ENCODE assay signal across 16 cellular contexts in the genomic region with DNA sequence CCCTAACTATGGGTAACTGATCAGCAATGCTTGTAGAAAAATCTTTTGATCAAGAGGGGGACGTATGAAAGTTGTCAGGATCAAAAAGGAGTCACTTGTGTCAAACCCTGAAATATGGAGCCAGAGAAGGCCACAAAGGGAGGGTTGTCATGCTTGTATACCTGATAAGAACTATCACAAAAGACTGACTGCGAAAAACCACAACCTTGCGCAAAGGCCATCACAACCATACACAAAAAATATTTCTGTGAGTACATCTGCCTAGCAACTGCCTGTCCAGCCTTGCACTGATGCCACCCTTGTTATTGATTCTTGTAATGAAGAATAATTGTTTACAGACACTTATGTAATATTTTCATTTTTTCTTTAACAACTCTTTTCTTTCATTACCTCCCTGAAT. TPM values are rescaled to one million over a fixed set of nuclear protein-coding genes. Genes with fewer than 3 reads are reported as not detected.
DNase-seq lines count a peak whose midpoint lies in the region; ATAC-seq, FAIRE-seq and TF ChIP-seq lines count a peak whose summit lies in the region.
"Had no signal": no experiment of that assay in that cellular context is flagged by ENCODE, and none has a peak within 500 bp of the region (broad histone marks: within the 10 kb centered on the region; RNA-seq: fewer than 3 reads in every experiment).

No MANE protein-coding gene starts in this region.

- H3K4me1 Mint-ChIP-seq in GM23338, result no peaks in the 10 kb centered on the region
- H3K4me1 Mint-ChIP-seq: CD4-positive, CD25-positive, alpha-beta regulatory T cell; IgD-negative memory B cell had no signal

- no peaks in the 10 kb centered on the region for H4K20me1 ChIP-seq in GM23338 (replicated peaks; ENCODE audit: insufficient read depth)
- H4K20me1 ChIP-seq in K562 (replicated peaks; ENCODE audit: control insufficient read depth, insufficient read depth, low read length), result no peaks in the 10 kb centered on the region
- no peaks in the 10 kb centered on the region for H4K20me1 ChIP-seq in keratinocyte (ENCODE audit: control insufficient read depth, extremely low read depth, insufficient read depth, low read length)
- H4K20me1 ChIP-seq: BLaER1 had no signal

- no peaks in the 10 kb centered on the region for H3K9me3 ChIP-seq in K562 (replicated peaks; ENCODE audit: control insufficient read depth, insufficient read depth, low read depth, low read length)
- H3K9me3 ChIP-seq in keratinocyte (ENCODE audit: control insufficient read depth, low read depth, low read length), result no peaks in the 10 kb centered on the region
- H3K9me3 ChIP-seq: BLaER1, HAP-1 had no signal

- TF ChIP-seq POLR2A in K562 (conservative IDR thresholded peaks at IDR 0.05), result no peak

- H2AFZ ChIP-seq in GM23338 (0 out of 2 replicates have a peak overlapping the region, but pooled peaks have one; percentile 18), K562 (ENCODE audit: low read depth, low read length) (no peak overlapping the region), keratinocyte (ENCODE audit: control insufficient read depth, low read length) (no peak overlapping the region)
- H2AFZ ChIP-seq: GM23248 had no signal

- no peak for ATAC-seq in GM23338
- ATAC-seq in K562, result peak; percentile 75

- no peak for TF ChIP-seq RAD21 in K562 (CRISPR knock-in tag; conservative IDR thresholded peaks at IDR 0.05 in 1 of 2, IDR thresholded peaks at IDR 0.05 in 1 of 2)

- H3K4me2 ChIP-seq in GM23338, result no peak overlapping the region
- no peak overlapping the region for H3K4me2 ChIP-seq in K562 (ENCODE audit: insufficient read depth, low read length)
- H3K4me2 ChIP-seq in keratinocyte (ENCODE audit: control insufficient read depth, extremely low read depth, insufficient read depth, low read depth, low read length), result no peak overlapping the region
- H3K4me2 ChIP-seq: BLaER1 had no signal

- TF ChIP-seq EP300 in K562 (IDR thresholded peaks at IDR 0.05; ENCODE audit: low read length), result peak; percentile 31; the same call in 1 of the 2 replicates

- H3K27ac ChIP-seq in GM23338 (ENCODE audit: low read depth) (no peak overlapping the region), K562 (ENCODE audit: extremely low read depth, low read depth, low read length) (no peak overlapping the region), keratinocyte (ENCODE audit: control insufficient read depth, insufficient read depth, low read length) (no peak overlapping the region)
- H3K27ac ChIP-seq: BLaER1, GM23248 had no signal

- H3K36me3 Mint-ChIP-seq in GM23338 (ENCODE audit: low read depth), result no peaks in the 10 kb centered on the region
- H3K36me3 Mint-ChIP-seq: CD4-positive, CD25-positive, alpha-beta regulatory T cell; IgD-negative memory B cell had no signal

- CTCF ChIA-PET in K562 (lab: Yijun Ruan, JAX; ENCODE audit: low intra/inter-chr PET ratio), result no interaction called here

- H3K9me2 ChIP-seq in GM23338 (ENCODE audit: insufficient read depth), result no peaks in the 10 kb centered on the region

- POLR2A ChIA-PET in K562 (lab: Yijun Ruan, JAX), result interaction anchor here (0.7 kb wide), 1 partner anchor 854 kb away, joined by 4 read pairs; no protein-coding TSS in a partner anchor

- DNase-seq in GM23338 (ENCODE audit: low spot score) (no peak), MV-4-11 (lab: John Stamatoyannopoulos, UW) (peak; percentile 2), K562 (ENCODE audit: extremely low read depth in 1 of 4, low spot score in 3 of 4) (peak in 2 of 4 experiments; percentile 9 to 67), keratinocyte (ENCODE audit: low read depth, low spot score) (no peak), GM10266 (ENCODE audit: extremely low spot score) (no peak), pons (ENCODE audit: low spot score) (no peak), retina (no peak)
- DNase-seq: 8988T; AML-193; CD4-positive, CD25-positive, alpha-beta regulatory T cell; DMS53; GM23248 had no signal

- H3K9me3 Mint-ChIP-seq in GM23338, result peaks cover 3% of the 10 kb centered on the region; the same call in 1 of the 3 replicates
- H3K9me3 Mint-ChIP-seq: IgD-negative memory B cell had no signal

- H3K9ac ChIP-seq in K562 (ENCODE audit: insufficient read depth in 1 of 2, low read depth in 2 of 2, low read length in 2 of 2), result no peak overlapping the region
- H3K9ac ChIP-seq in keratinocyte (ENCODE audit: control insufficient read depth, extremely low read depth, insufficient read depth, low read length), result no peak overlapping the region
- H3K9ac ChIP-seq: BLaER1, GM23248 had no signal

- no peak overlapping the region for H3K4me3 ChIP-seq in GM23338
- H3K4me3 ChIP-seq in K562, result no peak overlapping the region
- no peak overlapping the region for H3K4me3 ChIP-seq in keratinocyte (ENCODE audit: control insufficient read depth in 2 of 3, extremely low read depth in 1 of 3, insufficient read depth in 2 of 3, low read depth in 1 of 3, low read length in 3 of 3)
- H3K4me3 ChIP-seq: BLaER1, GM23248, HAP-1 had no signal

- H3K9me1 ChIP-seq in K562 (ENCODE audit: control insufficient read depth, insufficient read depth, low read length) (no peaks in the 10 kb centered on the region), keratinocyte (ENCODE audit: control insufficient read depth, extremely low read depth, insufficient read depth, low read length) (no peaks in the 10 kb centered on the region)

- H3K36me3 ChIP-seq in GM23338 (ENCODE audit: insufficient read depth), result no peaks in the 10 kb centered on the region
- H3K36me3 ChIP-seq in K562 (ENCODE audit: control insufficient read depth, insufficient read depth, low read length), result no peaks in the 10 kb centered on the region
- no peaks in the 10 kb centered on the region for H3K36me3 ChIP-seq in keratinocyte (ENCODE audit: control insufficient read depth in 2 of 2, extremely low read depth in 1 of 2, insufficient read depth in 2 of 2, low read length in 2 of 2)
- H3K36me3 ChIP-seq: BLaER1, HAP-1 had no signal

- BruUV-seq in K562 (replicated peaks; lab: Mats Ljungman, UMichigan), result no TSS peak

- H3K79me2 ChIP-seq in GM23338 (replicated peaks; ENCODE audit: insufficient read depth) (no peaks in the 10 kb centered on the region), K562 (ENCODE audit: control insufficient read depth, insufficient read depth, low read length) (no peaks in the 10 kb centered on the region), keratinocyte (ENCODE audit: control insufficient read depth, insufficient read depth, low read length) (no peaks in the 10 kb centered on the region)

- TF ChIP-seq CTCF in GM23338 (conservative IDR thresholded peaks at IDR 0.05; ENCODE audit: low read depth in 2 of 2) (no peak), K562 (IDR thresholded peaks at IDR 0.05 in 2 of 3, conservative IDR thresholded peaks at IDR 0.05 in 1 of 3; ENCODE audit: insufficient read depth in 2 of 3, low read depth in 1 of 3, low read length in 3 of 3) (no peak), keratinocyte (optimal IDR thresholded peaks at IDR 0.05 in 1 of 3, IDR thresholded peaks at IDR 0.05 in 1 of 3, conservative IDR thresholded peaks at IDR 0.05 in 1 of 3; ENCODE audit: extremely low read depth in 1 of 3, insufficient read depth in 2 of 3, low read length in 3 of 3) (no peak), GM10266 (IDR thresholded peaks at IDR 0.05; ENCODE audit: control insufficient read depth, insufficient read depth, low read depth, missing control alignments) (no peak)

- H3K4me1 ChIP-seq in GM23338 (ENCODE audit: insufficient read depth), result no peaks in the 10 kb centered on the region
- H3K4me1 ChIP-seq in K562 (replicated peaks in 1 of 2; ENCODE audit: control insufficient read depth in 2 of 2, insufficient read depth in 2 of 2, low read length in 2 of 2), result no peaks in the 10 kb centered on the region; a peak in 2 of 5 replicates
- peaks cover 3% of the 10 kb centered on the region for H3K4me1 ChIP-seq in keratinocyte (ENCODE audit: control insufficient read depth, extremely low read depth, insufficient read depth, low read length)
- H3K4me1 ChIP-seq: BLaER1, HAP-1 had no signal

- peaks cover 2% of the 10 kb centered on the region for H3K27me3 Mint-ChIP-seq in GM23338 (ENCODE audit: insufficient read depth, low read depth, poor library complexity)

- intact Hi-C loops in K562 (cut with micrococcal nuclease), result no loop called here

- WGBS in K562 (ENCODE audit: insufficient coverage, low coverage, missing lambda C conversion rate), result 2% methylated on average over 3 of the region's 3 CpGs

- FAIRE-seq in K562 (lab: Jason Lieb, UNC) (peak; percentile 87), keratinocyte (lab: Jason Lieb, UNC) (peak; percentile 23)
- FAIRE-seq: GM12891 had no signal

- in situ Hi-C loops in K562 (cut with MboI), result no loop called here

- no peak overlapping the region for H3K4me3 Mint-ChIP-seq in GM23338
- H3K4me3 Mint-ChIP-seq: CD4-positive, CD25-positive, alpha-beta regulatory T cell; IgD-negative memory B cell had no signal

- H3K27ac Mint-ChIP-seq in GM23338, result no peak overlapping the region
- H3K27ac Mint-ChIP-seq: IgD-negative memory B cell had no signal

- dilution Hi-C loops in keratinocyte (cut with MboI; ENCODE audit: extremely low pct_ligation_motif_present, low sequenced_read_pairs), result no loop called here

- H3F3A ChIP-seq in GM23338 (replicated peaks; ENCODE audit: low read depth), result no peaks in the 10 kb centered on the region

- H3K27me3 ChIP-seq in GM23338 (ENCODE audit: insufficient read depth) (no peaks in the 10 kb centered on the region), K562 (ENCODE audit: control insufficient read depth in 2 of 2, insufficient read depth in 2 of 2, low read length in 2 of 2) (no peaks in the 10 kb centered on the region), keratinocyte (ENCODE audit: control insufficient read depth, extremely low read depth, insufficient read depth, low read length) (no peaks in the 10 kb centered on the region)
- H3K27me3 ChIP-seq: BLaER1 had no signal

RNA-seq across cellular contexts. Expression of a gene that starts 22.8 kb away (rescaled TPM):
- 257 and 351 TPM in 2 replicates for total RNA-seq in GM23338 (2014; rRNA removed; shearing (Covaris generic))
- polyA plus RNA-seq in GM23338 (2016; fragmentation: Nextera tagmentation; extraction: Ambion mirVana), result 102 and 113 TPM in 2 replicates
- total RNA-seq in K562 (2011; cell fraction: chromatin; rRNA removed; ENCODE audit: low replicate concordance), result 66.1 and 219 TPM in 2 replicates
- total RNA-seq in K562 (2011; cell fraction: nucleolus; rRNA removed), result 36.7 and 55.9 TPM in 2 replicates
- total RNA-seq in K562 (2011; cell fraction: nucleoplasm; rRNA removed), result 126 and 178 TPM in 2 replicates
- 149 and 178 TPM in 2 replicates for total RNA-seq in K562 (2014; rRNA removed)
- total RNA-seq in K562 (2014; rRNA removed; fragmentation: Illumina TruSeq; extraction: Trizol), result 305 and 329 TPM in 2 replicates
- 334 and 370 TPM in 2 replicates for total RNA-seq in K562 (2015; rRNA removed; fragmentation: Illumina TruSeq; extraction: Trizol)
- 165 and 167 TPM in 2 replicates for total RNA-seq in K562 (2021)
- polyA plus RNA-seq in K562 (2011; rRNA removed), result 108 and 179 TPM in 2 replicates
- 22.6 and 76.2 TPM in 2 replicates for polyA plus RNA-seq in K562 (2011; cell fraction: cytosol; rRNA removed)
- polyA plus RNA-seq in K562 (2011; cell fraction: nucleus; rRNA removed), result 29.0 and 44.4 TPM in 2 replicates
- polyA plus RNA-seq in K562 (2012), result 59.0 and 146 TPM in 2 replicates
- 177 and 187 TPM in 2 replicates for polyA plus RNA-seq in K562 (2014; fragmentation: Illumina TruSeq; extraction: Trizol)
- 100 to 1,000 TPM; 349 to 489 TPM for polyA plus RNA-seq in K562 (2014; fragmentation: Nextera tagmentation; extraction: Ambion mirVana)
- polyA plus RNA-seq in K562 (2014; rRNA removed), result 125 and 164 TPM in 2 replicates
- polyA minus RNA-seq in K562 (2011; rRNA and poly(A)+ RNA removed), result 281 and 301 TPM in 2 replicates
- polyA minus RNA-seq in K562 (2011; cell fraction: cytosol; rRNA and poly(A)+ RNA removed), result 79.5 and 99.4 TPM in 2 replicates
- polyA minus RNA-seq in K562 (2011; cell fraction: nucleus; rRNA and poly(A)+ RNA removed), result 48.2 and 75.5 TPM in 2 replicates
- 83.2 to 150 TPM (median 146 TPM) in 3 replicates for polyA plus RNA-seq in keratinocyte
- 346 TPM for polyA plus RNA-seq in keratinocyte (2011; ENCODE audit: low read depth)
- 115 and 148 TPM in 2 replicates for polyA plus RNA-seq in keratinocyte (2011; cell fraction: cytosol; rRNA removed)
- polyA plus RNA-seq in keratinocyte (2011; cell fraction: nucleus; rRNA removed), result 67.9 and 117 TPM in 2 replicates
- 94.8 and 130 TPM in 2 replicates for polyA plus RNA-seq in keratinocyte (2012; ENCODE audit: low replicate concordance)
- 11.3 to 112 TPM (median 29.3 TPM) in 3 replicates for polyA minus RNA-seq in keratinocyte
- 75.6 TPM for polyA minus RNA-seq in keratinocyte (2011; cell fraction: cytosol; rRNA and poly(A)+ RNA removed)
- 37.8 and 68.3 TPM in 2 replicates for polyA minus RNA-seq in keratinocyte (2011; cell fraction: nucleus; rRNA and poly(A)+ RNA removed)

RNA-seq across cellular contexts. Expression of a gene that starts 43.8 kb away (rescaled TPM):
- total RNA-seq in GM23338 (2014; rRNA removed; shearing (Covaris generic)), result 94.5 and 122 TPM in 2 replicates
- polyA plus RNA-seq in GM23338 (2016; fragmentation: Nextera tagmentation; extraction: Ambion mirVana), result 58.7 and 64.1 TPM in 2 replicates
- total RNA-seq in K562 (2011; cell fraction: chromatin; rRNA removed; ENCODE audit: low replicate concordance), result 46.0 and 114 TPM in 2 replicates
- 24.2 and 34.1 TPM in 2 replicates for total RNA-seq in K562 (2011; cell fraction: nucleolus; rRNA removed)
- 55.9 and 78.9 TPM in 2 replicates for total RNA-seq in K562 (2011; cell fraction: nucleoplasm; rRNA removed)
- total RNA-seq in K562 (2014; rRNA removed), result 46.5 and 57.8 TPM in 2 replicates
- total RNA-seq in K562 (2014; rRNA removed; fragmentation: Illumina TruSeq; extraction: Trizol), result 63.9 and 76.3 TPM in 2 replicates
- total RNA-seq in K562 (2015; rRNA removed; fragmentation: Illumina TruSeq; extraction: Trizol), result 56.6 and 59.5 TPM in 2 replicates
- 50.3 and 62.5 TPM in 2 replicates for total RNA-seq in K562 (2021)
- polyA plus RNA-seq in K562 (2011; rRNA removed), result 62.0 and 77.6 TPM in 2 replicates
- polyA plus RNA-seq in K562 (2011; cell fraction: cytosol; rRNA removed), result 34.1 and 50.0 TPM in 2 replicates
- 108 and 117 TPM in 2 replicates for polyA plus RNA-seq in K562 (2011; cell fraction: nucleus; rRNA removed)
- polyA plus RNA-seq in K562 (2012), result 39.3 and 43.4 TPM in 2 replicates
- polyA plus RNA-seq in K562 (2014; fragmentation: Illumina TruSeq; extraction: Trizol), result 66.8 and 77.2 TPM in 2 replicates
- 10 to 100 TPM; 31.4 to 48.0 TPM for polyA plus RNA-seq in K562 (2014; fragmentation: Nextera tagmentation; extraction: Ambion mirVana)
- polyA plus RNA-seq in K562 (2014; rRNA removed), result 54.1 and 57.1 TPM in 2 replicates
- 109 and 114 TPM in 2 replicates for polyA minus RNA-seq in K562 (2011; rRNA and poly(A)+ RNA removed)
- polyA minus RNA-seq in K562 (2011; cell fraction: cytosol; rRNA and poly(A)+ RNA removed), result 59.6 and 103 TPM in 2 replicates
- 68.5 and 92.6 TPM in 2 replicates for polyA minus RNA-seq in K562 (2011; cell fraction: nucleus; rRNA and poly(A)+ RNA removed)
- 43.9 to 89.4 TPM (median 88.8 TPM) in 3 replicates for polyA plus RNA-seq in keratinocyte
- 210 TPM for polyA plus RNA-seq in keratinocyte (2011; ENCODE audit: low read depth)
- 50.3 and 90.5 TPM in 2 replicates for polyA plus RNA-seq in keratinocyte (2011; cell fraction: cytosol; rRNA removed)
- 72.3 and 90.4 TPM in 2 replicates for polyA plus RNA-seq in keratinocyte (2011; cell fraction: nucleus; rRNA removed)
- 41.6 and 60.3 TPM in 2 replicates for polyA plus RNA-seq in keratinocyte (2012; ENCODE audit: low replicate concordance)
- polyA minus RNA-seq in keratinocyte, result 47.2 to 91.9 TPM (median 64.3 TPM) in 3 replicates
- polyA minus RNA-seq in keratinocyte (2011; cell fraction: cytosol; rRNA and poly(A)+ RNA removed), result 38.8 TPM
- 35.7 and 72.4 TPM in 2 replicates for polyA minus RNA-seq in keratinocyte (2011; cell fraction: nucleus; rRNA and poly(A)+ RNA removed)
